In genomic region chr7:140426130-140426529, GRCh38 we compare ENCODE assay signal across 24 cellular contexts. TPM values are rescaled to one million over a fixed set of nuclear protein-coding genes. Genes with fewer than 3 reads are reported as not detected.
DNase-seq lines count a peak whose midpoint lies in the region; ATAC-seq, FAIRE-seq and TF ChIP-seq lines count a peak whose summit lies in the region.
"Had no signal": no experiment of that assay in that cellular context is flagged by ENCODE, and none has a peak within 500 bp of the region (broad histone marks: within the 10 kb centered on the region; RNA-seq: fewer than 3 reads in every experiment).

No MANE protein-coding gene starts in this region.

- ATAC-seq in right lobe of liver (peak; percentile 24 to 70 (median 28)), HepG2 (no peak)

- no peak overlapping the region for H2BK15ac ChIP-seq in neuronal stem cell (ENCODE audit: low read length)

- whole genome bisulfite sequencing in right lobe of liver (ENCODE audit: insufficient coverage, low coverage, low lambda C conversion rate, missing lambda C conversion rate), result 85% methylated on average over 3 of the region's 6 CpGs
- WGBS in HepG2 (ENCODE audit: low lambda C conversion rate), result 80% methylated on average over 6 of the region's 6 CpGs
- no CpG with 5 or more reads among the region's 6 CpGs for WGBS in neuronal stem cell (ENCODE audit: extremely low coverage in 2 of 2, insufficient read length in 2 of 2, insufficient replicate concordance in 1 of 2), 2 donors
- WGBS in endodermal cell (ENCODE audit: insufficient coverage in 1 of 2, insufficient read length in 1 of 2), 2 experiments, result 90 to 96% methylated on average over 4 to 6 of the region's 6 CpGs

- H3K14ac ChIP-seq in neuronal stem cell (ENCODE audit: low read length), result no peak overlapping the region

- POLR2A ChIA-PET in HepG2 (lab: Yijun Ruan, JAX), result no interaction called here

- H4K91ac ChIP-seq in neuronal stem cell (ENCODE audit: low read depth, low read length, poor library complexity), result no peak overlapping the region

- FAIRE-seq in HepG2 (lab: Jason Lieb, UNC), result no peak
- FAIRE-seq: GM12892, GM18507 had no signal

- no peak for TF ChIP-seq EP300 in HepG2 (IDR thresholded peaks at IDR 0.05; ENCODE audit: low read depth in 2 of 2, low read length in 2 of 2)
- no peak for TF ChIP-seq EP300 in HepG2 (CRISPR knock-in tag; IDR thresholded peaks at IDR 0.05; ENCODE audit: borderline replicate concordance)

- no peak overlapping the region for H2BK12ac ChIP-seq in neuronal stem cell (ENCODE audit: low read length)

- H3K79me1 ChIP-seq in neuronal stem cell (ENCODE audit: low read depth, low read length), result no peaks in the 10 kb centered on the region

- no peak overlapping the region for H3K27ac Mint-ChIP-seq in endodermal cell
- H3K27ac Mint-ChIP-seq: B cell; CD4-positive, alpha-beta T cell had no signal

- BruUV-seq in HepG2 (replicated peaks; lab: Mats Ljungman, UMichigan), result no TSS peak

- H3K9ac ChIP-seq in HepG2 (ENCODE audit: insufficient read depth, low read depth, low read length) (no peak overlapping the region), neuronal stem cell (ENCODE audit: low read depth, low read length, poor library complexity) (no peak overlapping the region), endodermal cell (ENCODE audit: extremely low read depth, low read length, poor library complexity, severe bottlenecking) (no peak overlapping the region)
- H3K9ac ChIP-seq: BLaER1 treated with 17β-estradiol and CSF1 and Interleukin-3, amounts not matched to agents 10 nM and 100 nM; GM23248 had no signal

- H3K4me3 Mint-ChIP-seq in endodermal cell, result no peak overlapping the region
- H3K4me3 Mint-ChIP-seq: B cell; CD4-positive, alpha-beta T cell had no signal

- no peaks in the 10 kb centered on the region for H3K36me3 Mint-ChIP-seq in endodermal cell (ENCODE audit: low read depth)

- H3K27me3 Mint-ChIP-seq in endodermal cell (ENCODE audit: insufficient read depth), result no peaks in the 10 kb centered on the region
- H3K27me3 Mint-ChIP-seq: B cell; CD4-positive, alpha-beta T cell had no signal

- DNase-seq in right lobe of liver (no peak), HepG2 (ENCODE audit: low spot score) (no peak), dermis blood vessel endothelial cell (peak; percentile 21), neuronal stem cell (ENCODE audit: low spot score) (no peak), foreskin fibroblast (no peak), ACHN (no peak), endodermal cell (no peak)
- DNase-seq: 8988T; CD4-positive, alpha-beta T cell; DMS153; DMS79; GDM1; GM23248; HCEC 1CT; IMR-90 had no signal

- no peak overlapping the region for H2AFZ ChIP-seq in HepG2 (ENCODE audit: low read length)
- H2AFZ ChIP-seq in neuronal stem cell (ENCODE audit: low read length), result peak overlapping the region; percentile 36
- H2AFZ ChIP-seq: GM23248 had no signal

- H3K18ac ChIP-seq in neuronal stem cell (ENCODE audit: low read length), result peak overlapping the region; percentile 76

- no peak overlapping the region for H2AK5ac ChIP-seq in neuronal stem cell (ENCODE audit: low read depth, low read length)

- peak overlapping the region; percentile 75 for H2BK5ac ChIP-seq in neuronal stem cell (ENCODE audit: low read length)

- no peak overlapping the region for H4K8ac ChIP-seq in neuronal stem cell (ENCODE audit: low read depth, low read length)

- H3K27me3 ChIP-seq in right lobe of liver (no peaks in the 10 kb centered on the region), HepG2 (ENCODE audit: control insufficient read depth in 1 of 2, insufficient read depth in 2 of 2, low read length in 2 of 2) (no peaks in the 10 kb centered on the region; a peak in 2 of 5 replicates), neuronal stem cell (ENCODE audit: control insufficient read depth in 3 of 3, insufficient read depth in 3 of 3, low read depth in 1 of 3, low read length in 3 of 3) (peaks cover 0 to 7% (median 0%) of the 10 kb centered on the region in 3 experiments), endodermal cell (ENCODE audit: control insufficient read depth, insufficient read depth, low read length, poor library complexity, severe bottlenecking) (no peaks in the 10 kb centered on the region)
- H3K27me3 ChIP-seq: BLaER1 treated with 17β-estradiol and CSF1 and Interleukin-3, amounts not matched to agents 10 nM and 100 nM had no signal

- H3K4me2 ChIP-seq in HepG2 (ENCODE audit: low read depth, low read length), result no peak overlapping the region
- no peak overlapping the region for H3K4me2 ChIP-seq in neuronal stem cell (ENCODE audit: insufficient read depth, low read length, poor library complexity, severe bottlenecking)
- H3K4me2 ChIP-seq: BLaER1 treated with 17β-estradiol and CSF1 and Interleukin-3, amounts not matched to agents 10 nM and 100 nM had no signal

- H3K79me2 ChIP-seq in HepG2 (ENCODE audit: insufficient read depth, low read length), result no peaks in the 10 kb centered on the region

- no peak overlapping the region for H2BK120ac ChIP-seq in neuronal stem cell (ENCODE audit: low read depth, low read length)

- no peaks in the 10 kb centered on the region for H3K9me3 ChIP-seq in right lobe of liver
- H3K9me3 ChIP-seq in HepG2 (ENCODE audit: low read length), result no peaks in the 10 kb centered on the region
- H3K9me3 ChIP-seq in neuronal stem cell (replicated peaks in 1 of 2; ENCODE audit: control insufficient read depth in 2 of 2, insufficient read depth in 1 of 2, low read depth in 1 of 2, low read length in 2 of 2), result peaks cover 2 to 3% of the 10 kb centered on the region in 2 donors
- no peaks in the 10 kb centered on the region for H3K9me3 ChIP-seq in endodermal cell (ENCODE audit: control insufficient read depth, low read length)

- CTCF ChIA-PET in HepG2 (lab: Yijun Ruan, JAX; ENCODE audit: low intra/inter-chr PET ratio, low total read pairs), result no interaction called here

- in situ Hi-C loops in HepG2 (cut with HindIII; ENCODE audit: extremely low pct_ligation_motif_present, low pct_unique_long_range_greater_than_20kb), result no loop called here
- in situ Hi-C loops in ACHN (cut with HindIII; ENCODE audit: low pct_ligation_motif_present, low pct_unique_long_range_greater_than_20kb, low sequenced_read_pairs), result no loop called here

- H3K36me3 ChIP-seq in right lobe of liver, result no peaks in the 10 kb centered on the region
- H3K36me3 ChIP-seq in HepG2 (replicated peaks in 1 of 2; ENCODE audit: control insufficient read depth in 1 of 2, insufficient read depth in 2 of 2, low read length in 2 of 2), result no peaks in the 10 kb centered on the region
- H3K36me3 ChIP-seq in neuronal stem cell (replicated peaks in 1 of 2; ENCODE audit: control insufficient read depth in 2 of 2, insufficient read depth in 2 of 2, low read length in 2 of 2), result no peaks in the 10 kb centered on the region
- no peaks in the 10 kb centered on the region for H3K36me3 ChIP-seq in endodermal cell (ENCODE audit: control insufficient read depth, insufficient read depth, low read length)
- H3K36me3 ChIP-seq: BLaER1 treated with 17β-estradiol and CSF1 and Interleukin-3, amounts not matched to agents 10 nM and 100 nM had no signal

- no peaks in the 10 kb centered on the region for H4K20me1 ChIP-seq in HepG2 (ENCODE audit: insufficient read depth, low read length)
- H4K20me1 ChIP-seq: BLaER1 treated with 17β-estradiol and CSF1 and Interleukin-3, amounts not matched to agents 10 nM and 100 nM had no signal

- H3K4me1 Mint-ChIP-seq in endodermal cell, result no peaks in the 10 kb centered on the region
- H3K4me1 Mint-ChIP-seq: B cell had no signal

- TF ChIP-seq CTCF in right lobe of liver (IDR thresholded peaks at IDR 0.05), result no peak
- no peak for TF ChIP-seq CTCF in HepG2 (CRISPR knock-in tag; IDR thresholded peaks at IDR 0.05)
- TF ChIP-seq CTCF in foreskin fibroblast (IDR thresholded peaks at IDR 0.05; ENCODE audit: low read depth, low read length), result no peak
- TF ChIP-seq CTCF in endodermal cell (conservative IDR thresholded peaks at IDR 0.05), result no peak

- H3K23ac ChIP-seq in neuronal stem cell (ENCODE audit: low read depth, low read length, poor library complexity), result peak overlapping the region; percentile 65

- intact Hi-C loops in right lobe of liver (cut with DNase I) (no loop called here), HepG2 (cut with micrococcal nuclease; ENCODE audit: unreplicated experiment) (no loop called here)

- no peak overlapping the region for H3K4me3 ChIP-seq in right lobe of liver
- H3K4me3 ChIP-seq in HepG2 (replicated peaks in 1 of 3; ENCODE audit: insufficient read depth in 1 of 3, low read depth in 2 of 3, low read length in 3 of 3), result no peak overlapping the region
- no peak overlapping the region for H3K4me3 ChIP-seq in neuronal stem cell (ENCODE audit: low read length in 2 of 2)
- H3K4me3 ChIP-seq in foreskin fibroblast (ENCODE audit: low read depth in 1 of 2, low read length in 2 of 2), result no peak overlapping the region
- H3K4me3 ChIP-seq in endodermal cell (ENCODE audit: low read length), result no peak overlapping the region
- H3K4me3 ChIP-seq: BLaER1 treated with 17β-estradiol and CSF1 and Interleukin-3, amounts not matched to agents 10 nM and 100 nM; GM23248 had no signal

- no peak overlapping the region for H3K27ac ChIP-seq in right lobe of liver
- H3K27ac ChIP-seq in HepG2 (ENCODE audit: extremely low read length, insufficient read depth, low read length), result no peak overlapping the region
- H3K27ac ChIP-seq in neuronal stem cell (replicated peaks; ENCODE audit: low read length), result no peak overlapping the region
- H3K27ac ChIP-seq in endodermal cell (ENCODE audit: low read depth, low read length), result no peak overlapping the region
- H3K27ac ChIP-seq: BLaER1 treated with 17β-estradiol and CSF1 and Interleukin-3, amounts not matched to agents 10 nM and 100 nM; GM23248; HL-60 had no signal

- H3K4ac ChIP-seq in neuronal stem cell (ENCODE audit: low read length), result no peak overlapping the region

- TF ChIP-seq POLR2A in right lobe of liver (IDR thresholded peaks at IDR 0.05), result no peak
- no peak for TF ChIP-seq POLR2A in HepG2 (IDR thresholded peaks at IDR 0.05; ENCODE audit: insufficient read depth in 1 of 2, low read depth in 2 of 2, low read length in 2 of 2)

- peaks cover 7% of the 10 kb centered on the region for H3K9me3 Mint-ChIP-seq in endodermal cell
- H3K9me3 Mint-ChIP-seq: CD4-positive, alpha-beta T cell had no signal

- H3K4me1 ChIP-seq in right lobe of liver (no peaks in the 10 kb centered on the region), HepG2 (ENCODE audit: insufficient read depth, low read length) (no peaks in the 10 kb centered on the region), neuronal stem cell (ENCODE audit: control insufficient read depth in 2 of 2, insufficient read depth in 1 of 2, low read depth in 1 of 2, low read length in 2 of 2) (no peaks in the 10 kb centered on the region), endodermal cell (ENCODE audit: control insufficient read depth, insufficient read depth, low read length) (no peaks in the 10 kb centered on the region)
- H3K4me1 ChIP-seq: BLaER1 treated with 17β-estradiol and CSF1 and Interleukin-3, amounts not matched to agents 10 nM and 100 nM had no signal

- TF ChIP-seq RAD21 in HepG2 (CRISPR knock-in tag; IDR thresholded peaks at IDR 0.05), result no peak

RNA-seq across cellular contexts. Expression of gene RAB19, which starts 22.3 kb away (rescaled TPM):
- total RNA-seq in right lobe of liver (1 to 10 TPM in 1 of 6 experiments, under 1 TPM in 1, not detected in 4; 0.27 to 1.0 TPM), HepG2 (2016; rRNA removed; fragmentation: Illumina TruSeq; extraction: Trizol) (0.31 and 0.36 TPM in 2 replicates), dermis blood vessel endothelial cell (not detected in 2 replicates), endodermal cell (1 to 10 TPM; 5.1 to 5.7 TPM)
- total RNA-seq in HepG2 (2016; cell fraction: cytosol; rRNA removed; fragmentation: Illumina TruSeq; extraction: Trizol; ENCODE audit: low read depth), result not detected in 2 replicates
- 0.19 and 0.45 TPM in 2 replicates for total RNA-seq in HepG2 (2016; cell fraction: insoluble cytoplasmic fraction; rRNA removed; fragmentation: Illumina TruSeq; extraction: Trizol)
- 0.28 TPM in 1 of 2 replicates, not detected in the other for total RNA-seq in HepG2 (2016; cell fraction: membrane; rRNA removed; fragmentation: Illumina TruSeq; extraction: Trizol)
- not detected in 2 replicates for total RNA-seq in HepG2 (2016; cell fraction: nucleus; rRNA removed; fragmentation: Illumina TruSeq; extraction: Trizol)
- not detected in 2 replicates for polyA plus RNA-seq in HepG2 (2011; rRNA removed)
- polyA plus RNA-seq in HepG2 (2011; cell fraction: cytosol; rRNA removed), result not detected in 2 replicates
- not detected in 2 replicates for polyA plus RNA-seq in HepG2 (2011; cell fraction: nucleus; rRNA removed)
- polyA plus RNA-seq in HepG2 (2012), result not detected in 2 replicates
- polyA plus RNA-seq in HepG2 (2016; cell fraction: cytosol; fragmentation: Illumina TruSeq; extraction: Trizol; ENCODE audit: low read depth), result not detected in 2 replicates
- polyA plus RNA-seq in HepG2 (2016; cell fraction: insoluble cytoplasmic fraction; fragmentation: Illumina TruSeq; extraction: Trizol; ENCODE audit: low read depth), result not detected in 2 replicates
- polyA plus RNA-seq in HepG2 (2016; cell fraction: membrane; fragmentation: Illumina TruSeq; extraction: Trizol; ENCODE audit: low read depth), result not detected in 2 replicates
- polyA plus RNA-seq in HepG2 (2016; cell fraction: nucleus; fragmentation: Illumina TruSeq; extraction: Trizol; ENCODE audit: insufficient read depth, low read depth), result not detected in 2 replicates
- polyA minus RNA-seq in HepG2 (2011; rRNA and poly(A)+ RNA removed; ENCODE audit: low replicate concordance), result not detected in 2 replicates
- not detected in 2 replicates for polyA minus RNA-seq in HepG2 (2011; cell fraction: cytosol; rRNA and poly(A)+ RNA removed)
- not detected in 2 replicates for polyA minus RNA-seq in HepG2 (2011; cell fraction: nucleus; rRNA and poly(A)+ RNA removed)
- polyA plus RNA-seq in neuronal stem cell (2013, experiment 1 of 2), result 0.38 TPM
- 0.43 TPM for polyA plus RNA-seq in neuronal stem cell (2013, experiment 2 of 2)
- polyA plus RNA-seq in endodermal cell (2013, experiment 1 of 2), result not detected
- polyA plus RNA-seq in endodermal cell (2013, experiment 2 of 2), result not detected
- total RNA-seq: A673, Daoy, GM23248, H4, HT1080, IMR-90 had no signal
- polyA plus RNA-seq: GM23248, IMR-90 had no signal

RNA-seq across cellular contexts. Expression of gene SLC37A3, which starts 27.8 kb away (rescaled TPM):
- total RNA-seq in right lobe of liver, result 10 to 100 TPM in 4 of 6 experiments, 1 to 10 TPM in 2; 9.5 to 22.2 (median 13.6) TPM
- total RNA-seq in HepG2 (2016; rRNA removed; fragmentation: Illumina TruSeq; extraction: Trizol), result 12.9 and 21.3 TPM in 2 replicates
- total RNA-seq in HepG2 (2016; cell fraction: cytosol; rRNA removed; fragmentation: Illumina TruSeq; extraction: Trizol; ENCODE audit: low read depth), result 19.8 and 21.8 TPM in 2 replicates
- 12.2 and 20.5 TPM in 2 replicates for total RNA-seq in HepG2 (2016; cell fraction: insoluble cytoplasmic fraction; rRNA removed; fragmentation: Illumina TruSeq; extraction: Trizol)
- total RNA-seq in HepG2 (2016; cell fraction: membrane; rRNA removed; fragmentation: Illumina TruSeq; extraction: Trizol), result 13.9 and 15.8 TPM in 2 replicates
- total RNA-seq in HepG2 (2016; cell fraction: nucleus; rRNA removed; fragmentation: Illumina TruSeq; extraction: Trizol), result 31.8 and 37.4 TPM in 2 replicates
- 27.9 and 32.6 TPM in 2 replicates for polyA plus RNA-seq in HepG2 (2011; rRNA removed)
- 16.9 and 20.1 TPM in 2 replicates for polyA plus RNA-seq in HepG2 (2011; cell fraction: cytosol; rRNA removed)
- 82.0 and 99.8 TPM in 2 replicates for polyA plus RNA-seq in HepG2 (2011; cell fraction: nucleus; rRNA removed)
- 14.2 and 17.0 TPM in 2 replicates for polyA plus RNA-seq in HepG2 (2012)
- polyA plus RNA-seq in HepG2 (2016; cell fraction: cytosol; fragmentation: Illumina TruSeq; extraction: Trizol; ENCODE audit: low read depth), result 1.5 and 1.9 TPM in 2 replicates
- polyA plus RNA-seq in HepG2 (2016; cell fraction: insoluble cytoplasmic fraction; fragmentation: Illumina TruSeq; extraction: Trizol; ENCODE audit: low read depth), result 8.7 and 11.0 TPM in 2 replicates
- polyA plus RNA-seq in HepG2 (2016; cell fraction: membrane; fragmentation: Illumina TruSeq; extraction: Trizol; ENCODE audit: low read depth), result 4.4 and 5.6 TPM in 2 replicates
- 43.1 and 47.8 TPM in 2 replicates for polyA plus RNA-seq in HepG2 (2016; cell fraction: nucleus; fragmentation: Illumina TruSeq; extraction: Trizol; ENCODE audit: insufficient read depth, low read depth)
- 37.2 and 46.0 TPM in 2 replicates for polyA minus RNA-seq in HepG2 (2011; rRNA and poly(A)+ RNA removed; ENCODE audit: low replicate concordance)
- 14.3 and 15.8 TPM in 2 replicates for polyA minus RNA-seq in HepG2 (2011; cell fraction: cytosol; rRNA and poly(A)+ RNA removed)
- polyA minus RNA-seq in HepG2 (2011; cell fraction: nucleus; rRNA and poly(A)+ RNA removed), result 61.8 and 62.4 TPM in 2 replicates
- 55.3 and 83.0 TPM in 2 replicates for total RNA-seq in dermis blood vessel endothelial cell
- polyA plus RNA-seq in neuronal stem cell (2013, experiment 1 of 2), result 33.3 TPM
- 32.8 TPM for polyA plus RNA-seq in neuronal stem cell (2013, experiment 2 of 2)
- total RNA-seq in endodermal cell, result 10 to 100 TPM; 55.4 to 60.5 TPM
- 59.6 TPM for polyA plus RNA-seq in endodermal cell (2013, experiment 1 of 2)
- 57.5 TPM for polyA plus RNA-seq in endodermal cell (2013, experiment 2 of 2)

RNA-seq across cellular contexts. Expression of gene MKRN1, which starts 53.2 kb away (rescaled TPM):
- total RNA-seq in right lobe of liver, result 10 to 100 TPM; 27.0 to 49.3 (median 32.8) TPM
- 32.8 and 38.2 TPM in 2 replicates for total RNA-seq in HepG2 (2016; rRNA removed; fragmentation: Illumina TruSeq; extraction: Trizol)
- total RNA-seq in HepG2 (2016; cell fraction: cytosol; rRNA removed; fragmentation: Illumina TruSeq; extraction: Trizol; ENCODE audit: low read depth), result 10.2 and 10.5 TPM in 2 replicates
- 36.2 and 37.5 TPM in 2 replicates for total RNA-seq in HepG2 (2016; cell fraction: insoluble cytoplasmic fraction; rRNA removed; fragmentation: Illumina TruSeq; extraction: Trizol)
- 20.2 and 21.3 TPM in 2 replicates for total RNA-seq in HepG2 (2016; cell fraction: membrane; rRNA removed; fragmentation: Illumina TruSeq; extraction: Trizol)
- total RNA-seq in HepG2 (2016; cell fraction: nucleus; rRNA removed; fragmentation: Illumina TruSeq; extraction: Trizol), result 29.8 and 30.2 TPM in 2 replicates
- 27.5 and 28.5 TPM in 2 replicates for polyA plus RNA-seq in HepG2 (2011; rRNA removed)
- 25.5 and 28.8 TPM in 2 replicates for polyA plus RNA-seq in HepG2 (2011; cell fraction: cytosol; rRNA removed)
- polyA plus RNA-seq in HepG2 (2011; cell fraction: nucleus; rRNA removed), result 22.5 and 27.8 TPM in 2 replicates
- polyA plus RNA-seq in HepG2 (2012), result 54.2 and 55.8 TPM in 2 replicates
- polyA plus RNA-seq in HepG2 (2016; cell fraction: cytosol; fragmentation: Illumina TruSeq; extraction: Trizol; ENCODE audit: low read depth), result 7.0 and 7.2 TPM in 2 replicates
- polyA plus RNA-seq in HepG2 (2016; cell fraction: insoluble cytoplasmic fraction; fragmentation: Illumina TruSeq; extraction: Trizol; ENCODE audit: low read depth), result 34.8 and 35.1 TPM in 2 replicates
- 11.7 and 14.8 TPM in 2 replicates for polyA plus RNA-seq in HepG2 (2016; cell fraction: membrane; fragmentation: Illumina TruSeq; extraction: Trizol; ENCODE audit: low read depth)
- 38.2 and 40.5 TPM in 2 replicates for polyA plus RNA-seq in HepG2 (2016; cell fraction: nucleus; fragmentation: Illumina TruSeq; extraction: Trizol; ENCODE audit: insufficient read depth, low read depth)
- 38.3 and 51.2 TPM in 2 replicates for polyA minus RNA-seq in HepG2 (2011; rRNA and poly(A)+ RNA removed; ENCODE audit: low replicate concordance)
- 23.6 and 33.5 TPM in 2 replicates for polyA minus RNA-seq in HepG2 (2011; cell fraction: cytosol; rRNA and poly(A)+ RNA removed)
- polyA minus RNA-seq in HepG2 (2011; cell fraction: nucleus; rRNA and poly(A)+ RNA removed), result 31.3 and 38.8 TPM in 2 replicates
- total RNA-seq in dermis blood vessel endothelial cell, result 56.7 and 72.4 TPM in 2 replicates
- 83.9 TPM for polyA plus RNA-seq in neuronal stem cell (2013, experiment 1 of 2)
- polyA plus RNA-seq in neuronal stem cell (2013, experiment 2 of 2), result 80.5 TPM
- total RNA-seq in endodermal cell, result 100 to 1,000 TPM; 135 to 163 TPM
- polyA plus RNA-seq in endodermal cell (2013, experiment 1 of 2), result 77.2 TPM
- polyA plus RNA-seq in endodermal cell (2013, experiment 2 of 2), result 67.4 TPM
